ENCODE assay signal across 11 cellular contexts in genomic region chr14:64841121-64841611, GRCh38. TPM values are rescaled to one million over a fixed set of nuclear protein-coding genes. Genes with fewer than 3 reads are reported as not detected.
A peak's percentile ranks its signal among the peaks of the same experiment; 100 is the strongest.
DNase-seq lines count a peak whose midpoint lies in the region; ATAC-seq and TF ChIP-seq lines count a peak whose summit lies in the region.
"Had no signal": no experiment of that assay in that cellular context is flagged by ENCODE, and none has a peak within 500 bp of the region (broad histone marks: within the 10 kb centered on the region; RNA-seq: fewer than 3 reads in every experiment).

No MANE protein-coding gene starts in this region.

- no peak overlapping the region for H4K8ac ChIP-seq in IMR-90 (ENCODE audit: low read depth in 2 of 2, low read length in 2 of 2)

- no peaks in the 10 kb centered on the region; the same call in 1 of the 2 replicates for H3K9me1 ChIP-seq in IMR-90 (ENCODE audit: insufficient read depth, low read length)

- no peak overlapping the region for H3K9ac ChIP-seq in IMR-90 (ENCODE audit: low read depth, low read length)

- TF ChIP-seq POLR2A in IMR-90 (IDR thresholded peaks at IDR 0.05; ENCODE audit: low read depth, low read length): no peak

- POLR2A ChIA-PET in IMR-90 (lab: Charles Lee; ENCODE audit: unreplicated experiment): interaction anchor here (0.5 kb wide), 1 partner anchor 164 kb away, joined by 3 read pairs; no protein-coding TSS in a partner anchor

- peak; percentile 73 for DNase-seq in AG08395 (ENCODE audit: low spot score)
- DNase-seq in IMR-90: peak; percentile 62
- peak; percentile 85 for DNase-seq in choroid plexus epithelial cell (ENCODE audit: low read depth)
- DNase-seq in left lung: no peak
- DNase-seq in amniotic stem cell (lab: John Stamatoyannopoulos, UW): no peak
- DNase-seq in NCI-H2171 (lab: John Stamatoyannopoulos, UW): no peak
- no peak for DNase-seq in NCI-H1436 (lab: John Stamatoyannopoulos, UW)
- DNase-seq in NCI-H2171 treated with DMSO at 0.1 percent for 48 hours (lab: John Stamatoyannopoulos, UW): no peak
- DNase-seq: activated B cell treated with CpG ODN at 0.5 μM for 24 hours; CD8-positive, alpha-beta T cell had no signal

- no peak overlapping the region for H3K14ac ChIP-seq in IMR-90 (replicated peaks; ENCODE audit: low read depth, low read length)

- H3K79me1 ChIP-seq in IMR-90 (ENCODE audit: low read depth in 1 of 2, low read length in 2 of 2): no peaks in the 10 kb centered on the region

- no peak overlapping the region for H4K5ac ChIP-seq in IMR-90 (ENCODE audit: low read depth, low read length)

- no peak overlapping the region for H2BK20ac ChIP-seq in IMR-90 (ENCODE audit: low read depth, low read length)

- no peak overlapping the region for H3K56ac ChIP-seq in IMR-90 (ENCODE audit: extremely low read depth, insufficient read depth, low read length)

- no peak overlapping the region for H3K27ac ChIP-seq in IMR-90 (ENCODE audit: insufficient read depth, low read length)
- H3K27ac ChIP-seq in left lung: no peak overlapping the region
- H3K27ac ChIP-seq: prostate gland had no signal

- in situ Hi-C loops in IMR-90 (cut with MboI; ENCODE audit: low sequenced_read_pairs): no loop called here

- no peak overlapping the region for H2BK5ac ChIP-seq in IMR-90 (ENCODE audit: low read depth, low read length, poor library complexity, severe bottlenecking)

- no CpG with 5 or more reads among the region's 5 CpGs for WGBS in IMR-90 (ENCODE audit: extremely low coverage in 2 of 2, insufficient read length in 1 of 2), 2 experiments

- H3K9me3 ChIP-seq in IMR-90 (ENCODE audit: control insufficient read depth, insufficient read depth, low read length): no peaks in the 10 kb centered on the region
- no peaks in the 10 kb centered on the region for H3K9me3 ChIP-seq in left lung
- H3K9me3 ChIP-seq: prostate gland had no signal

- peak; percentile 31; the same call in 1 of the 2 replicates for TF ChIP-seq RAD21 in IMR-90 (IDR thresholded peaks at IDR 0.05; ENCODE audit: low read length)

- peak; percentile 84 for ATAC-seq in IMR-90 (ENCODE audit: low read depth)
- peak; percentile 78 for ATAC-seq in left lung
- ATAC-seq: CD8-positive, alpha-beta T cell had no signal

- no peak overlapping the region for H2BK15ac ChIP-seq in IMR-90 (ENCODE audit: low read depth, low read length)

- H3K4me3 ChIP-seq in IMR-90 (ENCODE audit: insufficient read depth, low read depth, low read length): no peak overlapping the region
- H3K4me3 ChIP-seq in choroid plexus epithelial cell (ENCODE audit: low read depth, low read length): no peak overlapping the region
- H3K4me3 ChIP-seq in left lung: no peak overlapping the region
- H3K4me3 ChIP-seq: prostate gland had no signal

- H3K4me2 ChIP-seq in IMR-90 (ENCODE audit: low read depth, low read length): no peak overlapping the region

- no peak overlapping the region for H4K91ac ChIP-seq in IMR-90 (ENCODE audit: insufficient read depth, low read depth, low read length)

- H3K18ac ChIP-seq in IMR-90 (ENCODE audit: low read depth, low read length): no peak overlapping the region

- CTCF ChIA-PET in IMR-90 (lab: Yijun Ruan, JAX): interaction anchor here (0.6 to 1.4 kb wide), 5 partner anchors 12 to 983 kb away, joined by 3 to 6 read pairs (median 5); no protein-coding TSS in a partner anchor

- dilution Hi-C loops in IMR-90 (cut with HindIII; ENCODE audit: low sequenced_read_pairs, unreplicated experiment): no loop called here

- H3K27me3 ChIP-seq in IMR-90 (ENCODE audit: control insufficient read depth, insufficient read depth, low read length): peaks cover 36% of the 10 kb centered on the region
- H3K27me3 ChIP-seq in left lung: peaks cover 0 to 55% of the 10 kb centered on the region in 2 donors

- H3K23ac ChIP-seq in IMR-90 (ENCODE audit: low read depth, low read length): no peak overlapping the region

- no peak overlapping the region for H2BK120ac ChIP-seq in IMR-90 (ENCODE audit: low read depth, low read length)

- intact Hi-C loops in IMR-90 (cut with micrococcal nuclease): no loop called here
- intact Hi-C loops in left lung (cut with DNase I): no loop called here

- no peak overlapping the region for H2AK5ac ChIP-seq in IMR-90 (ENCODE audit: low read depth, low read length)

- H2AK9ac ChIP-seq in IMR-90 (replicated peaks; ENCODE audit: low read depth, low read length, poor library complexity): no peak overlapping the region

- H3K4me1 ChIP-seq in IMR-90 (ENCODE audit: control insufficient read depth, insufficient read depth, low read length) (peaks cover 2% of the 10 kb centered on the region), left lung (peaks cover 2 to 5% of the 10 kb centered on the region in 2 donors)
- H3K4me1 ChIP-seq: prostate gland had no signal

- H4K20me1 ChIP-seq in IMR-90 (ENCODE audit: insufficient read depth, low read length): no peaks in the 10 kb centered on the region

- H3K4ac ChIP-seq in IMR-90 (ENCODE audit: low read depth, low read length): no peak overlapping the region

- H3K36me3 ChIP-seq in IMR-90 (ENCODE audit: control insufficient read depth, insufficient read depth, low read length) (no peaks in the 10 kb centered on the region), left lung (no peaks in the 10 kb centered on the region)
- H3K36me3 ChIP-seq: prostate gland had no signal

- TF ChIP-seq CTCF in IMR-90 (conservative IDR thresholded peaks at IDR 0.05; ENCODE audit: low read depth, low read length) (peak; percentile 62), choroid plexus epithelial cell (conservative IDR thresholded peaks at IDR 0.05; ENCODE audit: low read depth, low read length) (peak; percentile 73), left lung (IDR thresholded peaks at IDR 0.05) (no peak)

- BruUV-seq in IMR-90 (replicated peaks; lab: Mats Ljungman, UMichigan): no TSS peak

- peak overlapping the region; percentile 52 for H2AFZ ChIP-seq in IMR-90 (replicated peaks; ENCODE audit: low read length, poor library complexity)

TF ChIP-seq in IMR-90, 13 proteins besides CTCF, POLR2A, EP300 and RAD21:
- TF ChIP-seq NFE2L2 (IDR thresholded peaks at IDR 0.05; ENCODE audit: low read depth, low read length) (no peak), SMC3 (IDR thresholded peaks at IDR 0.05; ENCODE audit: low read depth, low read length) (peak; percentile 29; the same call in 1 of the 2 replicates), RCOR1 (IDR thresholded peaks at IDR 0.05; ENCODE audit: insufficient replicate concordance, low read length) (peak; percentile 93)

RNA-seq across cellular contexts. Expression of gene SPTB, which starts 38.5 kb away (rescaled TPM):
- total RNA-seq in IMR-90 (2012; rRNA removed) (under 0.01 TPM in 2 replicates), left lung (1 to 10 TPM; 2.3 to 2.6 TPM)
- 0.03 and 0.07 TPM in 2 replicates for polyA plus RNA-seq in IMR-90 (2012; rRNA removed)
- 0.01 and 0.03 TPM in 2 replicates for polyA plus RNA-seq in IMR-90 (2012; cell fraction: cytosol; rRNA removed)
- 0.05 and 0.10 TPM in 2 replicates for polyA plus RNA-seq in IMR-90 (2012; cell fraction: nucleus; rRNA removed; ENCODE audit: low replicate concordance)
- total RNA-seq: CD8-positive, alpha-beta T cell had no signal

Comparison
In these comparisons a context has a peak if more than half of its experiments do, and no peak if none do; other contexts are left out.
1. DNase-seq: peak in AG08395 (single experiment), IMR-90 (single experiment) and choroid plexus epithelial cell (single experiment); none in left lung (0 of 2), amniotic stem cell (single experiment), NCI-H2171 (single experiment), NCI-H1436 (single experiment) and NCI-H2171 treated with DMSO at 0.1 percent for 48 hours (single experiment).
2. CTCF ChIP-seq: peak in IMR-90 (single experiment) and choroid plexus epithelial cell (single experiment); none in left lung (0 of 2).